In genomic region chr1:28973850-28974841, GRCh38 we compare ENCODE assay signal across 13 cellular contexts. TPM values are rescaled to one million over a fixed set of nuclear protein-coding genes. Genes with fewer than 3 reads are reported as not detected.
DNase-seq lines count a peak whose midpoint lies in the region; ATAC-seq and TF ChIP-seq lines count a peak whose summit lies in the region.
"Had no signal": no experiment of that assay in that cellular context is flagged by ENCODE, and none has a peak within 500 bp of the region (broad histone marks: within the 10 kb centered on the region; RNA-seq: fewer than 3 reads in every experiment).

No MANE protein-coding gene starts in this region.

- H3K4me1 ChIP-seq in adipocyte (ENCODE audit: control insufficient read depth, insufficient read depth, low read length) (peaks cover 45% of the 10 kb centered on the region), psoas muscle (no peaks in the 10 kb centered on the region)

- H3K4me3 Mint-ChIP-seq in stimulated activated naive CD8-positive, alpha-beta T cell treated with anti-CD3 and anti-CD28 coated beads, Interleukin-15, Interleukin-2, amounts not matched to agents 100 ng/mL and 50 ng/mL, for 24 hours = no peak overlapping the region

- no peak overlapping the region for H3K27ac ChIP-seq in RWPE1
- H3K27ac ChIP-seq in psoas muscle = no peak overlapping the region
- H3K27ac ChIP-seq: BLaER1 treated with 17β-estradiol and CSF1 and Interleukin-3, amounts not matched to agents 10 nM and 100 nM; ovary had no signal

- H3K9me3 ChIP-seq in adipocyte (ENCODE audit: control insufficient read depth, low read length) = no peaks in the 10 kb centered on the region
- H3K9me3 ChIP-seq in psoas muscle = no peaks in the 10 kb centered on the region
- H3K9me3 ChIP-seq: BLaER1 treated with 17β-estradiol and CSF1 and Interleukin-3, amounts not matched to agents 10 nM and 100 nM; ovary had no signal

- TF ChIP-seq CTCF in RWPE1 (conservative IDR thresholded peaks at IDR 0.05; ENCODE audit: low read depth) = no peak
- no peak for TF ChIP-seq CTCF in psoas muscle (IDR thresholded peaks at IDR 0.05)

- H3K27me3 Mint-ChIP-seq in stimulated activated naive CD8-positive, alpha-beta T cell treated with anti-CD3 and anti-CD28 coated beads, Interleukin-15, Interleukin-2, amounts not matched to agents 100 ng/mL and 50 ng/mL, for 24 hours = no peaks in the 10 kb centered on the region

- no peak for ATAC-seq in stimulated activated naive CD8-positive, alpha-beta T cell treated with anti-CD3 and anti-CD28 coated beads, Interleukin-15, Interleukin-2, amounts not matched to agents 100 U/mL and 50 U/mL, for 24 hours
- no peak for ATAC-seq in psoas muscle

- peak overlapping the region; percentile 77 for H3K9ac ChIP-seq in adipocyte (ENCODE audit: low read length)
- H3K9ac ChIP-seq: BLaER1 treated with 17β-estradiol and CSF1 and Interleukin-3, amounts not matched to agents 10 nM and 100 nM had no signal

- H3K4me3 ChIP-seq in adipocyte (ENCODE audit: low read length) = peak overlapping the region; percentile 26
- H3K4me3 ChIP-seq in psoas muscle = no peak overlapping the region
- H3K4me3 ChIP-seq: BLaER1 treated with 17β-estradiol and CSF1 and Interleukin-3, amounts not matched to agents 10 nM and 100 nM; ovary had no signal

- whole genome bisulfite sequencing in psoas muscle, 3 donors = 72 to 75% (median 74%) methylated on average over 5 of the region's 5 CpGs

- H3K36me3 ChIP-seq in adipocyte (ENCODE audit: control insufficient read depth, insufficient read depth, low read length, severe bottlenecking) = no peaks in the 10 kb centered on the region
- no peaks in the 10 kb centered on the region for H3K36me3 ChIP-seq in psoas muscle (ENCODE audit: insufficient read depth in 1 of 2, low read depth in 1 of 2)
- H3K36me3 ChIP-seq: ovary had no signal

- intact Hi-C loops in psoas muscle (cut with DNase I) = no loop called here

- peaks cover 70% of the 10 kb centered on the region for H3K4me1 Mint-ChIP-seq in stimulated activated naive CD8-positive, alpha-beta T cell treated with anti-CD3 and anti-CD28 coated beads, Interleukin-15, Interleukin-2, amounts not matched to agents 100 ng/mL and 50 ng/mL, for 24 hours (ENCODE audit: low read depth)

- POLR2A ChIA-PET in RWPE1 (lab: Yijun Ruan, JAX; ENCODE audit: low non-redundant PET) = no interaction called here

- no peaks in the 10 kb centered on the region for H3K9me3 Mint-ChIP-seq in stimulated activated naive CD8-positive, alpha-beta T cell treated with anti-CD3 and anti-CD28 coated beads, Interleukin-15, Interleukin-2, amounts not matched to agents 100 ng/mL and 50 ng/mL, for 24 hours

- peaks cover 25% of the 10 kb centered on the region for H3K36me3 Mint-ChIP-seq in stimulated activated naive CD8-positive, alpha-beta T cell treated with anti-CD3 and anti-CD28 coated beads, Interleukin-15, Interleukin-2, amounts not matched to agents 100 ng/mL and 50 ng/mL, for 24 hours (ENCODE audit: low read depth)

- CTCF ChIA-PET in RWPE1 (lab: Yijun Ruan, JAX) = interaction anchor here (0.7 to 0.8 kb wide), 3 partner anchors 60 to 1926 kb away, joined by 3 to 5 read pairs (median 3); no protein-coding TSS in a partner anchor

- DNase-seq in stimulated activated naive CD8-positive, alpha-beta T cell treated with anti-CD3 and anti-CD28 coated beads, Interleukin-15, Interleukin-2, amounts not matched to agents 100 U/mL and 50 U/mL, for 24 hours = no peak
- peak; percentile 79 for DNase-seq in adipocyte (ENCODE audit: low read depth)
- DNase-seq in iris pigment epithelial cell (ENCODE audit: low read depth) = peak; percentile 65
- DNase-seq in NCI-H2107 treated with DMSO at 0.1 percent for 48 hours (lab: John Stamatoyannopoulos, UW; ENCODE audit: unreplicated experiment) = no peak
- no peak for DNase-seq in effector CD8-positive, alpha-beta T cell (lab: John Stamatoyannopoulos, UW)
- no peak for DNase-seq in RWPE1 (ENCODE audit: low spot score)
- DNase-seq in psoas muscle = no peak
- DNase-seq: activated gamma-delta T cell treated with Interleukin-2 at 50 U/mL for 16 hours; effector memory CD4-positive, alpha-beta T cell; ovary; stimulated activated CD4-positive, alpha-beta T cell treated with anti-CD3 and anti-CD28 coated beads, Interleukin-2, amount 100 ng/mL, for 48 hours had no signal

- H3K27me3 ChIP-seq in adipocyte (replicated peaks; ENCODE audit: control insufficient read depth, insufficient read depth, low read length) (no peaks in the 10 kb centered on the region), psoas muscle (ENCODE audit: insufficient read depth in 3 of 3, low read length in 2 of 3) (no peaks in the 10 kb centered on the region)
- H3K27me3 ChIP-seq: BLaER1 treated with 17β-estradiol and CSF1 and Interleukin-3, amounts not matched to agents 10 nM and 100 nM; ovary had no signal

- peak overlapping the region; percentile 75 for H3K27ac Mint-ChIP-seq in stimulated activated naive CD8-positive, alpha-beta T cell treated with anti-CD3 and anti-CD28 coated beads, Interleukin-15, Interleukin-2, amounts not matched to agents 100 ng/mL and 50 ng/mL, for 24 hours

RNA-seq across cellular contexts. Expression of gene EPB41, which starts 59.8 kb away (rescaled TPM):
- 10 to 100 TPM; 14.0 to 28.2 (median 22.5) TPM for total RNA-seq in psoas muscle
- polyA plus RNA-seq in psoas muscle = 10 to 100 TPM in 1 of 3 donors, 1 to 10 TPM in 2; 2.0 to 18.0 (median 6.0) TPM

Comparison
In these comparisons a context has a peak if more than half of its experiments do, and no peak if none do; other contexts are left out.
1. DNase-seq: peak in adipocyte (single experiment) and iris pigment epithelial cell (single experiment); none in stimulated activated naive CD8-positive, alpha-beta T cell treated with anti-CD3 and anti-CD28 coated beads, Interleukin-15, Interleukin-2, amounts not matched to agents 100 U/mL and 50 U/mL, for 24 hours (single experiment), NCI-H2107 treated with DMSO at 0.1 percent for 48 hours (single experiment), effector CD8-positive, alpha-beta T cell (single experiment), RWPE1 (single experiment) and psoas muscle (0 of 2).